In genomic region chr20:36102809-36103596, GRCh38 we compare ENCODE assay signal across 20 cellular contexts. TPM values are rescaled to one million over a fixed set of nuclear protein-coding genes. Genes with fewer than 3 reads are reported as not detected.
DNase-seq lines count a peak whose midpoint lies in the region; ATAC-seq, FAIRE-seq and TF ChIP-seq lines count a peak whose summit lies in the region.
"Had no signal": no experiment of that assay in that cellular context is flagged by ENCODE, and none has a peak within 500 bp of the region (broad histone marks: within the 10 kb centered on the region; RNA-seq: fewer than 3 reads in every experiment).

No MANE protein-coding gene starts in this region.

- H3K9me3 ChIP-seq in mucosa of rectum (ENCODE audit: control insufficient read depth in 2 of 2, low read length in 2 of 2) = no peaks in the 10 kb centered on the region
- H3K9me3 ChIP-seq in transverse colon = no peaks in the 10 kb centered on the region
- H3K9me3 ChIP-seq: ovary had no signal

- H3K27ac Mint-ChIP-seq in MCF 10A (ENCODE audit: low read depth, unreplicated experiment) = peak overlapping the region; percentile 10
- H3K27ac Mint-ChIP-seq: effector memory CD8-positive, alpha-beta T cell; GM23338 had no signal

- no peaks in the 10 kb centered on the region for H3K27me3 Mint-ChIP-seq in MCF 10A (ENCODE audit: insufficient read depth, unreplicated experiment)

- no peaks in the 10 kb centered on the region for H3K9me3 Mint-ChIP-seq in MCF 10A (ENCODE audit: unreplicated experiment)
- H3K9me3 Mint-ChIP-seq: effector memory CD8-positive, alpha-beta T cell; GM23338 had no signal

- H3K36me3 ChIP-seq in mucosa of rectum (ENCODE audit: control insufficient read depth in 2 of 2, insufficient read depth in 2 of 2, low read length in 2 of 2) (no peaks in the 10 kb centered on the region), transverse colon (no peaks in the 10 kb centered on the region)
- H3K36me3 ChIP-seq: ovary had no signal

- DNase-seq in NCI-H82 (lab: John Stamatoyannopoulos, UW) = peak; percentile 65
- DNase-seq in NCI-H82 treated with DMSO at 0.1 percent for 48 hours (lab: John Stamatoyannopoulos, UW; ENCODE audit: unreplicated experiment) = no peak
- peak; percentile 85 for DNase-seq in MCF 10A (ENCODE audit: unreplicated experiment)
- peak; percentile 78 for DNase-seq in transverse colon
- DNase-seq in activated T-cell treated with anti-CD3 and anti-CD28 coated beads for 4 hours = no peak
- no peak for DNase-seq in GM19239 (ENCODE audit: insufficient read length, low spot score)
- DNase-seq: activated gamma-delta T cell treated with Interleukin-2 at 50 U/mL for 16 hours; COR-L47; effector memory CD8-positive, alpha-beta T cell; foreskin fibroblast; IMR-90; mesendoderm; NCI-H1436; NCI-H2227 treated with DMSO at 0.1 percent for 48 hours; ovary; stimulated activated CD4-positive, alpha-beta T cell treated with anti-CD3 and anti-CD28 coated beads, Interleukin-15, amount 100 ng/mL, for 24 hours had no signal

- FAIRE-seq in GM19239 (lab: Jason Lieb, UNC) = no peak
- FAIRE-seq: GM18507 had no signal

- no peaks in the 10 kb centered on the region for H3K36me3 Mint-ChIP-seq in MCF 10A (ENCODE audit: insufficient read depth, unreplicated experiment)

- intact Hi-C loops in MCF 10A (cut with micrococcal nuclease) (no loop called here), transverse colon (cut with DNase I; ENCODE audit: low total_unique reads) (no loop called here)

- WGBS in transverse colon (ENCODE audit: low coverage in 1 of 2), 2 donors = 42 to 53% methylated on average over 2 to 4 of the region's 4 CpGs

- TF ChIP-seq POLR2A in transverse colon (IDR thresholded peaks at IDR 0.05) = peak; percentile 24

- peak overlapping the region; percentile 48 to 80 for H3K9ac ChIP-seq in mucosa of rectum (ENCODE audit: low read depth in 1 of 2, low read length in 2 of 2)

- peak overlapping the region; percentile 11 to 35 for H3K4me3 ChIP-seq in mucosa of rectum (ENCODE audit: low read length in 2 of 2)
- H3K4me3 ChIP-seq in transverse colon = no peak overlapping the region
- H3K4me3 ChIP-seq: GM23338, ovary had no signal

- no TSS peak for BruUV-seq in MCF 10A (replicated peaks; lab: Mats Ljungman, UMichigan)

- no peak for ATAC-seq in HG03442 (IDR thresholded peaks at IDR 0.05; ENCODE audit: unreplicated experiment)
- ATAC-seq: effector memory CD8-positive, alpha-beta T cell; GM23338 had no signal

- in situ Hi-C loops in transverse colon (cut with MboI; ENCODE audit: low pct_ligation_motif_present in 1 of 4, low pct_unique_long_range_greater_than_20kb in 1 of 4, low sequenced_read_pairs in 3 of 4) = no loop called here

- H3K27ac ChIP-seq in mucosa of rectum (ENCODE audit: low read depth in 2 of 2, low read length in 2 of 2) = peak overlapping the region; percentile 85 to 91
- peak overlapping the region; percentile 78 to 83 (median 82) for H3K27ac ChIP-seq in transverse colon
- H3K27ac ChIP-seq: ovary had no signal

- H3K4me3 Mint-ChIP-seq in MCF 10A (ENCODE audit: unreplicated experiment) = no peak overlapping the region
- H3K4me3 Mint-ChIP-seq: effector memory CD8-positive, alpha-beta T cell; GM23338 had no signal

- no peak for TF ChIP-seq CTCF in MCF 10A (IDR thresholded peaks at IDR 0.05; ENCODE audit: unreplicated experiment)
- no peak for TF ChIP-seq CTCF in transverse colon (IDR thresholded peaks at IDR 0.05)

- POLR2A ChIA-PET in MCF 10A (lab: Yijun Ruan, JAX) = interaction anchor here (0.6 to 1.6 kb wide), 5 partner anchors 14 to 149 kb away, joined by 3 to 15 read pairs (median 4); partner anchors contain the start of gene SCAND1

- CTCF ChIA-PET in MCF 10A (lab: Yijun Ruan, JAX) = interaction anchor here (0.6 to 2.7 kb wide), 4 partner anchors 35 to 652 kb away, joined by 3 to 17 read pairs (median 6); no protein-coding TSS in a partner anchor

- no peak for TF ChIP-seq EP300 in transverse colon (IDR thresholded peaks at IDR 0.05; ENCODE audit: low read depth)

- peaks cover 23% of the 10 kb centered on the region for H3K4me1 Mint-ChIP-seq in MCF 10A (ENCODE audit: insufficient read depth, unreplicated experiment)

- H3K27me3 ChIP-seq in mucosa of rectum (ENCODE audit: control insufficient read depth in 2 of 2, insufficient read depth in 2 of 2, low read length in 2 of 2) (no peaks in the 10 kb centered on the region), transverse colon (no peaks in the 10 kb centered on the region)
- H3K27me3 ChIP-seq: ovary had no signal

- peaks cover 36 to 56% of the 10 kb centered on the region in 2 donors for H3K4me1 ChIP-seq in mucosa of rectum (ENCODE audit: control insufficient read depth in 2 of 2, insufficient read depth in 2 of 2, low read length in 2 of 2)
- H3K4me1 ChIP-seq in transverse colon = peaks cover 21 to 69% (median 38%) of the 10 kb centered on the region in 4 donors

RNA-seq across cellular contexts. Expression of gene EPB41L1, which starts 51.5 kb away (rescaled TPM):
- 6.7 and 10.1 TPM in 2 replicates for total RNA-seq in MCF 10A (2022)
- total RNA-seq in transverse colon = 100 to 1,000 TPM in 1 of 4 donors, 10 to 100 TPM in 3; 36.4 to 167 (median 79.4) TPM

Comparison
In these comparisons a context has a peak if more than half of its experiments do, and no peak if none do; other contexts are left out.
1. DNase-seq: peak in NCI-H82 (single experiment), MCF 10A (single experiment) and transverse colon (single experiment); none in NCI-H82 treated with DMSO at 0.1 percent for 48 hours (single experiment), activated T-cell treated with anti-CD3 and anti-CD28 coated beads for 4 hours (single experiment) and GM19239 (single experiment).
2. H3K4me3 ChIP-seq: peak in mucosa of rectum (2 of 2); none in transverse colon (0 of 4).